ENCODE assay signal across 24 cellular contexts in the genomic region with DNA sequence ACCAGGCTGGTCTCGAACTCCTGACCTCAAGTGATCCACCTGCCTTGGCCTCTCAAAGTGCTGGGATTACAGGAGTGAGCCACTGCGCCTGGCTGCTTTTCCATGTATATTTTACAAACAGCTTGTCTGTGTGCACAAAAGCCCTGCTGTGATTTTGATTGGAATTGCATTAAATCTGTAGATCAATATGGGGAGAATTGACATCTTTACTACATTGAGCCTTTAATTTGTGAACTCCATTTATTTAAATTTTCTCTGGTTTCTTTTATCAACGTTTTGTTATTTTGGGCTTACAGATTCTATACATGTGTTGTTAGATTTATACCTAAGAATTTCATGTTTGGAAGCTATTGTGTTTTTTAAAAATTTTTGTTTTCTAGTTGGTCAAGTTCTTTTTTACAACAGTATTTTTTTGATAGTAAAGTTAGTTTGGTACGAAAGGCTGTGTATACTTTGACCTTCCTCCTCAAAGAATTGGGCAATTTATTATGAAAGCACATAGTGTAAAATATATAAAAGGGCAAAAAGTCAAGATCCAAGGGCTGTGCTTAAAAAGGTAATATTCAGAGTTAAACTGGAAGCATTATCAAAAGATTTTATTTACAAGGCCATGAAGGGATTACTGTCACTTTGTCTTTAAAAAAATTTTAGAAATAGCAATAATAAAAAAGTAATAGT.
"Had no signal": no experiment of that assay in that cellular context is flagged by ENCODE, and none has a peak within 500 bp of the region (broad histone marks: within the 10 kb centered on the region; RNA-seq: fewer than 3 reads in every experiment).

No MANE protein-coding gene starts in this region.

- ATAC-seq: activated CD4-positive, CD25-positive, alpha-beta regulatory T cell treated with anti-CD3 and anti-CD28 coated beads, Interleukin-2, amount 50 U/mL, for 24 hours; body of pancreas; lower lobe of right lung; naive thymus-derived CD8-positive, alpha-beta T cell; right cardiac atrium had no signal

- H3K4me1 ChIP-seq: adrenal gland, colonic mucosa, lower lobe of right lung, tibial nerve had no signal

- FAIRE-seq: frontal cortex had no signal

- H3K9me3 ChIP-seq: adrenal gland, body of pancreas, colonic mucosa, lower lobe of right lung had no signal

- H3K27ac ChIP-seq: adrenal gland, body of pancreas, colonic mucosa, lower lobe of right lung, tibial nerve, VCaP had no signal

- H3K27me3 ChIP-seq: adrenal gland, body of pancreas, colonic mucosa, tibial nerve had no signal

- H3K36me3 ChIP-seq: adrenal gland, colonic mucosa, lower lobe of right lung, tibial nerve had no signal

- DNase-seq: activated CD4-positive, alpha-beta T cell treated with anti-CD3 and anti-CD28 coated beads for 48 hours; activated CD4-positive, alpha-beta T cell treated with anti-CD3 and anti-CD28 coated beads, Interleukin-2, amount 50 U/mL, for 48 hours; activated CD8-positive, alpha-beta memory T cell treated with anti-CD3 and anti-CD28 coated beads for 24 hours; activated effector memory CD4-positive, alpha-beta T cell treated with anti-CD3 and anti-CD28 coated beads, Interleukin-2, amount 50 U/mL, for 16 hours; activated naive CD4-positive, alpha-beta T cell treated with anti-CD3 and anti-CD28 coated beads for 36 hours; activated naive CD8-positive, alpha-beta T cell treated with anti-CD3 and anti-CD28 coated beads for 36 hours; activated T-cell treated with anti-CD3 and anti-CD28 coated beads, Interleukin-2, amount 50 U/mL, for 1 hour; adrenal gland; aorta; effector CD8-positive, alpha-beta T cell; immature natural killer cell; lower lobe of right lung; mesenchymal stem cell; naive thymus-derived CD8-positive, alpha-beta T cell; right cardiac atrium; stimulated activated CD4-positive, alpha-beta T cell treated with anti-CD3 and anti-CD28 coated beads, Interleukin-2, amount 100 ng/mL, for 48 hours; stimulated activated naive CD4-positive, alpha-beta T cell treated with Interleukin-2 at 50 U/mL for 16 hours; T-helper 1 cell had no signal

- H3K4me3 ChIP-seq: adrenal gland, body of pancreas, colonic mucosa, lower lobe of right lung, tibial nerve had no signal
